32 cellular contexts compared by ENCODE assay signal in genomic region chr2:182381225-182381624, GRCh38. TPM values are rescaled to one million over a fixed set of nuclear protein-coding genes. Genes with fewer than 3 reads are reported as not detected.
"Had no signal": no experiment of that assay in that cellular context is flagged by ENCODE, and none has a peak within 500 bp of the region (broad histone marks: within the 10 kb centered on the region; RNA-seq: fewer than 3 reads in every experiment).

No MANE protein-coding gene starts in this region.

- H3K36me3 ChIP-seq: adrenal gland had no signal

- ATAC-seq: activated CD8-positive, alpha-beta T cell treated with anti-CD3 and anti-CD28 coated beads for 36 hours; activated naive CD4-positive, alpha-beta T cell treated with anti-CD3 and anti-CD28 coated beads, Interleukin-2, amount 50 U/mL, for 72 hours; Right ventricle myocardium inferior; SK-N-SH treated with all-trans-retinoic acid at 6 μM for 48 hours had no signal

- H3K4me1 ChIP-seq: adrenal gland had no signal

- H3K4me3 ChIP-seq: adrenal gland, PC-9 had no signal

- H3K9me3 ChIP-seq: adrenal gland had no signal

- DNase-seq: activated CD4-positive, alpha-beta T cell treated with anti-CD3 and anti-CD28 coated beads, Interleukin-2, amount 10 ng/mL, durations not matched to agents 24 days and 14 days; activated CD4-positive, alpha-beta T cell treated with anti-CD3 and anti-CD28 coated beads, Interleukin-2, amount 50 U/mL, for 4 hours; activated CD8-positive, alpha-beta T cell treated with anti-CD3 and anti-CD28 coated beads for 36 hours; activated gamma-delta T cell; activated naive CD4-positive, alpha-beta T cell treated with anti-CD3 and anti-CD28 coated beads for 36 hours; activated T-cell treated with anti-CD3 and anti-CD28 coated beads, Interleukin-2, amount 50 U/mL, for 1 hour; adrenal gland; MM.1S; MV-4-11; NCI-H1092; NCI-H1436 treated with DMSO at 0.1 percent for 48 hours; NCI-H187 treated with DMSO at 0.1 percent for 48 hours; NCI-H2081; NCI-H2171 treated with DMSO at 0.1 percent for 48 hours; NCI-H226; NCI-H510A; NCI-H526; NCI-H748 treated with DMSO at 0.1 percent for 48 hours; NK-92 treated with Interleukin-12 subunit alpha and Interleukin-12 subunit beta, amount 100 ng/mL, for 24 hours; PC-9; SIG-M5; T-helper 1 cell; T-helper 2 cell; T1000 had no signal

- H3K27ac ChIP-seq: adrenal gland, KMS-11, PC-9, RWPE1 had no signal

- H3K27me3 ChIP-seq: adrenal gland had no signal

RNA-seq across cellular contexts. Expression of gene PDE1A, which starts 45.6 kb away (rescaled TPM):
- total RNA-seq: activated CD4-positive, alpha-beta T cell treated with anti-CD3 and anti-CD28 coated beads, Interleukin-2, amount 10 ng/mL, durations not matched to agents 24 days and 14 days; activated CD8-positive, alpha-beta memory T cell treated with anti-CD3 and anti-CD28 coated beads for 36 hours; activated CD8-positive, alpha-beta T cell treated with anti-CD3 and anti-CD28 coated beads for 36 hours; activated naive CD4-positive, alpha-beta T cell treated with anti-CD3 and anti-CD28 coated beads for 36 hours; activated naive CD4-positive, alpha-beta T cell treated with anti-CD3 and anti-CD28 coated beads, Interleukin-2, amount 50 U/mL, for 72 hours; activated T-helper 2 cell treated with anti-CD3 and anti-CD28 coated beads, Interferon-gamma antibody, Interleukin-2, Interleukin-4, amounts not matched to agents 10 μg/mL and 5 μg/mL and 100 μg/mL, durations not matched to agents 14 hours and 24 hours and 36 hours; SK-MEL-5 had no signal
